In the genomic region with DNA sequence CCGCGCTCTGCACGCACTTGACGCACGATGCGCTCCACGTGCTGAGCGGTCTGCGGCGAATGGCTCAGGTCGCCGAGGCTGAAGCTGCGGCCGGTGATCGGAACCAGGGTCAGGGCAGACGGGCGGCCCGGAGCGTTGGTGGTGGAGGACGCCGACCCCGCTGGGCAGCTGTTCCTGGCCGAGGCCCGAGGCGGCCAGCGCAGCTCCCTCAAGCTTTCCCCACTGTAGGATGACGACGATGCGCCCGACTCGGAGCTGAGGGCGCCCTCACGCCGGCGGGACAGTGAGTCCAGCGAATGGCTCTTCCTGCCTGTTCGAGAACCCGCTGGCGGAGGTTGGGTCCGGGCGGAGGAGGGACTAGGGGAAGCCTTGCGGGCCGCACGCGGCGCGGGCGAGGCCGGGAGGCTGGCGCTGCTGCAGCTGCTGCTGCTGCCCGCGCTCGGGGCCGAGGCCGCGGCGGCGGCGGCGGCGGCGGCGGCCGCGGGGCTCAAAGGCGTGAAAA, we compare ENCODE assay signal across 12 cellular contexts. TPM values are rescaled to one million over a fixed set of nuclear protein-coding genes. Genes with fewer than 3 reads are reported as not detected.
DNase-seq lines count a peak whose midpoint lies in the region; ATAC-seq and TF ChIP-seq lines count a peak whose summit lies in the region.
"Had no signal": no experiment of that assay in that cellular context is flagged by ENCODE, and none has a peak within 500 bp of the region (broad histone marks: within the 10 kb centered on the region; RNA-seq: fewer than 3 reads in every experiment).

No MANE protein-coding gene starts in this region.

- H3K36me3 ChIP-seq in liver (ENCODE audit: control insufficient read depth in 4 of 4, insufficient read depth in 3 of 4, low read depth in 1 of 4, low read length in 3 of 4) (no peaks in the 10 kb centered on the region), thoracic aorta (no peaks in the 10 kb centered on the region)

- no peaks in the 10 kb centered on the region for H3K9me3 ChIP-seq in T-helper 17 cell (ENCODE audit: control insufficient read depth, low read length, poor library complexity, severe bottlenecking)
- no peaks in the 10 kb centered on the region for H3K9me3 ChIP-seq in liver (ENCODE audit: control insufficient read depth in 4 of 4, low read length in 3 of 4)
- H3K9me3 ChIP-seq in thoracic aorta, result no peaks in the 10 kb centered on the region

- H3K4me3 ChIP-seq in liver (ENCODE audit: low read depth in 1 of 3, low read length in 3 of 3), result peak overlapping the region in 2 of 3 donors; percentile 32 to 48
- H3K4me3 ChIP-seq in thoracic aorta, result peak overlapping the region; percentile 64

- H3K4me1 ChIP-seq in liver (ENCODE audit: control insufficient read depth in 4 of 4, insufficient read depth in 4 of 4, low read length in 3 of 4) (peaks cover 8 to 33% (median 15%) of the 10 kb centered on the region in 4 donors), thoracic aorta (ENCODE audit: control insufficient read depth in 1 of 2, low read depth in 2 of 2) (peaks cover 21 to 33% of the 10 kb centered on the region in 2 donors)

- TF ChIP-seq RAD21 in liver (IDR thresholded peaks at IDR 0.05), result no peak

- no peak overlapping the region for H3K9ac ChIP-seq in liver (ENCODE audit: low read depth in 1 of 2, low read length in 2 of 2)

- H3K4me1 Mint-ChIP-seq in activated T-cell treated with anti-CD3 and anti-CD28 coated beads, Interleukin-2, amount 50 U/mL, for 72 hours (ENCODE audit: low read depth), result peaks cover 12% of the 10 kb centered on the region
- peaks cover 9% of the 10 kb centered on the region for H3K4me1 Mint-ChIP-seq in T-helper 17 cell

- H3K9me3 Mint-ChIP-seq in activated T-cell treated with anti-CD3 and anti-CD28 coated beads, Interleukin-2, amount 50 U/mL, for 72 hours, result no peaks in the 10 kb centered on the region
- H3K9me3 Mint-ChIP-seq: HFFc6 had no signal

- peak in 1 of 2 donors; percentile 9 for ATAC-seq in activated T-cell treated with anti-CD3 and anti-CD28 coated beads, Interleukin-2, amount 50 U/mL, for 72 hours (replicated peaks in 1 of 2)
- ATAC-seq in T-helper 17 cell, result no peak
- no peak for ATAC-seq in thoracic aorta (ENCODE audit: insufficient number of reproducible peaks, low FRiP score, low read depth)
- ATAC-seq in GM19463 (IDR thresholded peaks at IDR 0.05; ENCODE audit: unreplicated experiment), result no peak

- TF ChIP-seq CTCF in liver (IDR thresholded peaks at IDR 0.05; ENCODE audit: low read depth, low read length, missing input control), result no peak
- no peak for TF ChIP-seq CTCF in thoracic aorta (IDR thresholded peaks at IDR 0.05)

- WGBS in liver, result 25% methylated on average over 66 of the region's 66 CpGs

- H3K36me3 Mint-ChIP-seq in activated T-cell treated with anti-CD3 and anti-CD28 coated beads, Interleukin-2, amount 50 U/mL, for 72 hours (ENCODE audit: insufficient read depth in 2 of 2), result no peaks in the 10 kb centered on the region
- H3K36me3 Mint-ChIP-seq in T-helper 17 cell (ENCODE audit: low read depth), result peaks cover 9% of the 10 kb centered on the region

- H3K27me3 Mint-ChIP-seq in activated T-cell treated with anti-CD3 and anti-CD28 coated beads, Interleukin-2, amount 50 U/mL, for 72 hours (ENCODE audit: low read depth), result peaks cover 70% of the 10 kb centered on the region
- peaks cover 70% of the 10 kb centered on the region for H3K27me3 Mint-ChIP-seq in T-helper 17 cell

- peaks cover 4 to 16% (median 8%) of the 10 kb centered on the region in 4 donors for H3K27me3 ChIP-seq in liver (ENCODE audit: control insufficient read depth in 4 of 4, insufficient read depth in 4 of 4, low read length in 3 of 4)
- H3K27me3 ChIP-seq in thoracic aorta (replicated peaks; ENCODE audit: insufficient read depth), result no peaks in the 10 kb centered on the region

- no peak overlapping the region for H3K27ac Mint-ChIP-seq in activated T-cell treated with anti-CD3 and anti-CD28 coated beads, Interleukin-2, amount 50 U/mL, for 72 hours
- no peak overlapping the region for H3K27ac Mint-ChIP-seq in T-helper 17 cell
- H3K27ac Mint-ChIP-seq: HFFc6 had no signal

- H3K27ac ChIP-seq in liver (ENCODE audit: low read depth in 1 of 2, low read length in 2 of 2) (no peak overlapping the region), thoracic aorta (no peak overlapping the region)

- peak overlapping the region; percentile 48 to 63 for H3K4me3 Mint-ChIP-seq in activated T-cell treated with anti-CD3 and anti-CD28 coated beads, Interleukin-2, amount 50 U/mL, for 72 hours
- peak overlapping the region; percentile 65 for H3K4me3 Mint-ChIP-seq in T-helper 17 cell
- H3K4me3 Mint-ChIP-seq: HFFc6 had no signal

- DNase-seq in activated T-cell treated with anti-CD3 and anti-CD28 coated beads, Interleukin-2, amount 50 U/mL, for 72 hours, result no peak
- DNase-seq in activated T-cell treated with anti-CD3 and anti-CD28 coated beads, Interleukin-2, amount 50 U/mL, for 48 hours, result no peak
- DNase-seq in T-helper 17 cell, result no peak
- no peak for DNase-seq in thoracic aorta (ENCODE audit: low spot score)
- DNase-seq in iPS-NIHi11 (ENCODE audit: low spot score), result no peak
- no peak for DNase-seq in NCI-H748 (lab: John Stamatoyannopoulos, UW; ENCODE audit: unreplicated experiment)
- DNase-seq: activated gamma-delta T cell treated with Interleukin-2 at 50 U/mL for 16 hours, HFFc6 had no signal

TF ChIP-seq in liver, 16 proteins besides CTCF, POLR2A, EP300 and RAD21:
- TF ChIP-seq, protein P1, sequence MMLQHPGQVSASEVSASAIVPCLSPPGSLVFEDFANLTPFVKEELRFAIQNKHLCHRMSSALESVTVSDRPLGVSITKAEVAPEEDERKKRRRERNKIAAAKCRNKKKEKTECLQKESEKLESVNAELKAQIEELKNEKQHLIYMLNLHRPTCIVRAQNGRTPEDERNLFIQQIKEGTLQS (IDR thresholded peaks at IDR 0.05), result no peak

RNA-seq across cellular contexts. Expression of a gene that starts 2.0 kb away (rescaled TPM):
- not detected for total RNA-seq in activated T-cell treated with anti-CD3 and anti-CD28 coated beads, Interleukin-2, amount 50 U/mL, for 72 hours
- total RNA-seq in T-helper 17 cell (not detected), liver (not detected), thoracic aorta (not detected)
- polyA plus RNA-seq in liver, result under 1 TPM in 1 of 2 donors, not detected in 1; 0.08 TPM
- total RNA-seq: endothelial cell of umbilical vein, HFFc6, osteocyte had no signal
- polyA plus RNA-seq: endothelial cell of umbilical vein had no signal

RNA-seq across cellular contexts. Expression of a gene that starts 38.7 kb away (rescaled TPM):
- 10 to 100 TPM; 60.3 to 73.8 TPM for total RNA-seq in activated T-cell treated with anti-CD3 and anti-CD28 coated beads, Interleukin-2, amount 50 U/mL, for 72 hours
- total RNA-seq in T-helper 17 cell, result 100 to 1,000 TPM in 1 of 2 donors, 10 to 100 TPM in 1; 94.7 to 101 TPM
- total RNA-seq in liver, result 10 to 100 TPM in 1 of 2 donors, 1 to 10 TPM in 1; 7.9 to 10.8 TPM
- polyA plus RNA-seq in liver, result 1 to 10 TPM; 6.8 to 7.4 TPM
- 10 to 100 TPM; 51.7 to 80.1 TPM for total RNA-seq in thoracic aorta

Comparison
In these comparisons a context has a peak if more than half of its experiments do, and no peak if none do; other contexts are left out.
1. RNA of a gene that starts 38.7 kb away (total RNA-seq): 94.7 to 101 TPM in T-helper 17 cell, 51.7 to 80.1 TPM in thoracic aorta and 60.3 to 73.8 TPM in activated T-cell treated with anti-CD3 and anti-CD28 coated beads, Interleukin-2, amount 50 U/mL, for 72 hours; 7.9 to 10.8 TPM in liver; every median in the first group is over 4 times any median in the second.